In the genomic region with DNA sequence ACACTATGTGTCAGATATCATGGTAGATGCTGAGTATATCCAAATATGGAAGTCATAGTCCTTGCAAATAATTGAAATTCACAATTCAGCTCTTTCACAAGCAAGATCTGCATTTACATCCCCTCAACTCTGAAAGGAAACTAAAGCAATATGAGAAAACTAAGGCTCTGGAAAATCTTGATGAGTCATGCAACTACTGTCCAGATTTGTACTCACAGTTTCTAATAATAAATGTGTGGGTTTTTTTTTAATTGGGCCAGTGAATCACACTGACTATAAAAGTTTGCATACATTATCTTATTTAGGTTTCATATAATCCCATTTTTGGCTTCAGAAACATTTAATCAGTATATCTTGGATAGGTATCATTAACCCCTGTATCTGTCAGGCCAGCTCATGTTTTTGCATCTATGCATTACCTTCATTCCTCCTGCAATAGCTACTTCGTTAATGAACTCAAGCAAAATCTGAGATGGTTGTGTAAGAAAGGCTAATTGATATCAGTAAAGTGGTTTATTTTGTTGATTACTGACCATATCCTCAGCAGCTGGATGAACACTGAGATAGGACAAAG, we compare ENCODE assay signal across 11 cellular contexts. TPM values are rescaled to one million over a fixed set of nuclear protein-coding genes. Genes with fewer than 3 reads are reported as not detected.
A peak's percentile ranks its signal among the peaks of the same experiment; 100 is the strongest.
DNase-seq lines count a peak whose midpoint lies in the region; ATAC-seq and TF ChIP-seq lines count a peak whose summit lies in the region.
"Had no signal": no experiment of that assay in that cellular context is flagged by ENCODE, and none has a peak within 500 bp of the region (broad histone marks: within the 10 kb centered on the region; RNA-seq: fewer than 3 reads in every experiment).

No MANE protein-coding gene starts in this region.

- H3K4me3 Mint-ChIP-seq in immature natural killer cell, result no peak overlapping the region

- H3K36me3 ChIP-seq in hepatocyte (replicated peaks; ENCODE audit: insufficient read depth, low read depth), result no peaks in the 10 kb centered on the region

- H3K36me3 Mint-ChIP-seq in immature natural killer cell, result no peaks in the 10 kb centered on the region

- no peaks in the 10 kb centered on the region for H3K9me3 ChIP-seq in hepatocyte (ENCODE audit: low read depth)

- ATAC-seq in HG02885 (IDR thresholded peaks at IDR 0.05; ENCODE audit: poor library complexity, unreplicated experiment) (peak; percentile 42), SK-N-SH treated with all-trans-retinoic acid at 6 μM for 48 hours (peak; percentile 87)
- ATAC-seq: Right ventricle myocardium inferior had no signal

- TF ChIP-seq CTCF in AG09309 (IDR thresholded peaks at IDR 0.05; ENCODE audit: control insufficient read depth, insufficient read depth, low read depth, low read length, missing control alignments) (no peak), hepatocyte (IDR thresholded peaks at IDR 0.05; ENCODE audit: poor library complexity) (no peak)

- no peaks in the 10 kb centered on the region for H4K20me1 ChIP-seq in hepatocyte (ENCODE audit: insufficient read depth, poor library complexity, severe bottlenecking)

- no peak overlapping the region for H2AFZ ChIP-seq in hepatocyte

- no peaks in the 10 kb centered on the region for H3K27me3 ChIP-seq in hepatocyte

- DNase-seq in AG09309 (ENCODE audit: low read depth) (peak; percentile 57), hepatocyte (ENCODE audit: low spot score) (no peak), immature natural killer cell (no peak), activated gamma-delta T cell (lab: John Stamatoyannopoulos, UW) (no peak), ureter (ENCODE audit: low spot score) (no peak), ecto neural progenitor cell (ENCODE audit: low spot score) (no peak)
- DNase-seq: effector CD8-positive, alpha-beta T cell had no signal

- no peaks in the 10 kb centered on the region for H3K79me2 ChIP-seq in hepatocyte

- H3K4me2 ChIP-seq in hepatocyte, result no peak overlapping the region

- H3K27me3 Mint-ChIP-seq in immature natural killer cell (ENCODE audit: low read depth in 3 of 3), result peaks cover 0 to 4% (median 0%) of the 10 kb centered on the region in 3 donors

- no peaks in the 10 kb centered on the region for H3K4me1 ChIP-seq in hepatocyte (ENCODE audit: insufficient read depth)

- 67% methylated on average over 1 of the region's 1 CpG for WGBS in hepatocyte (ENCODE audit: low lambda C conversion rate, missing lambda C conversion rate)

- no peak overlapping the region for H3K27ac Mint-ChIP-seq in immature natural killer cell

- H3K9me3 Mint-ChIP-seq in immature natural killer cell, result peaks cover 6 to 19% (median 12%) of the 10 kb centered on the region in 6 donors

- H3K27ac ChIP-seq in hepatocyte, result peak overlapping the region; percentile 13

- no peaks in the 10 kb centered on the region for H3K9me2 ChIP-seq in hepatocyte (replicated peaks; ENCODE audit: insufficient read depth)

- H3K4me1 Mint-ChIP-seq in immature natural killer cell, result no peaks in the 10 kb centered on the region

- no peak overlapping the region for H3K4me3 ChIP-seq in AG09309 (ENCODE audit: control insufficient read depth, low read depth, low read length)
- no peak overlapping the region for H3K4me3 ChIP-seq in hepatocyte
- H3K4me3 ChIP-seq: lung had no signal

TF ChIP-seq in SK-N-SH treated with all-trans-retinoic acid at 6 μM for 48 hours, 23 proteins besides CTCF, POLR2A, EP300 and RAD21:
- TF ChIP-seq ZNF8 (CRISPR knock-in tag; IDR thresholded peaks at IDR 0.05) (no peak), ISL1 (CRISPR knock-in tag; IDR thresholded peaks at IDR 0.05) (no peak), SNAI2 (CRISPR knock-in tag; IDR thresholded peaks at IDR 0.05) (no peak), RARB (CRISPR knock-in tag; IDR thresholded peaks at IDR 0.05) (no peak)

RNA-seq across cellular contexts. Expression of a gene that starts 58.7 kb away (rescaled TPM):
- total RNA-seq in hepatocyte (16.1 and 17.3 TPM in 2 replicates), ureter (4.2 TPM)
- polyA plus RNA-seq in hepatocyte (15.3 and 19.1 TPM in 2 replicates), immature natural killer cell (not detected)
